ENCODE assay signal across 8 cellular contexts in the genomic region with DNA sequence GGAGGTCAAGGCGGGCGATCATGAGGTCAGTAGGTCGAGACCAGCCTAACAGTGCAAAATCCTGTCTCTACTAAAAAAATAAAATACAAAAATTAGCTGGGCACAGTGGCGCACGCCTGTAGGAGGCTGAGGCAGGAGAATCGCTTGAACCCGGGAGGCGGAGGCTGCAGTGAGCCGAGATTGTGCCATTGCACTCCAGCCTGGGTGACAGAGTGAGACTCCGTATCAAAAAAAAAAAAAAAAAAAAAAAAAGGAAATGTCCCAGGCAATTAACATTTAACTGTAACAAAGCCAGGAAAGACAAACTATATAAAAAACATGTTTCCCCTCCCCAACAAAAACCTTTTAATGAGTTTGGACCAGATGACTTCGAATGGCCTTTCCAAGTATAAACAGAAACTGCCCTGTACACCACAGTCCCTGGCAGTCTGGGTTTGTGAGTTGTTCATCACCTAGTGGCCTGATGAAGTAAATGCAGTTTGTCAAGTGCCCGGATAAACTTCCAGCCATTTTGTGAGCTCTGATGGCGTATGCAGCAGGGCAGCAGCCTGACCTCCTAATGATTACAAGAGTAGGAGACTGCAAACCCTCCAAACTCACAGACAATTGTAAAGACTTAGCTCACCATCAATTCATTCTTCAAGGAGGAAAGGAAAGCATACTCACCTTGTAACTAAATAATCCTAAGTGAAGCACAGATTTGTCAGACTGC. TPM values are rescaled to one million over a fixed set of nuclear protein-coding genes. Genes with fewer than 3 reads are reported as not detected.
A peak's percentile ranks its signal among the peaks of the same experiment; 100 is the strongest.
DNase-seq lines count a peak whose midpoint lies in the region; ATAC-seq and FAIRE-seq lines count a peak whose summit lies in the region.

No MANE protein-coding gene starts in this region.

- H2BK12ac ChIP-seq in mesenchymal stem cell (ENCODE audit: low read length in 2 of 2): no peak overlapping the region

- CTCF ChIA-PET in activated CD4-positive, alpha-beta memory T cell treated with anti-CD3 and anti-CD28 coated beads for 36 hours (lab: Charles Lee): interaction anchor here (0.6 to 6.4 kb wide), 25 partner anchors 11 to 1010 kb away, joined by 3 to 119 read pairs (median 4); a partner anchor contains a TSS

- DNase-seq in COR-L47 (lab: John Stamatoyannopoulos, UW) (peak; percentile 71), HTR-8/SVneo (ENCODE audit: insufficient read length, low spot score) (peak; percentile 95), NCI-H82 (lab: John Stamatoyannopoulos, UW) (peak; percentile 89), mesenchymal stem cell (peak; percentile 93)
- peak; percentile 72 for DNase-seq in activated CD4-positive, alpha-beta memory T cell treated with anti-CD3 and anti-CD28 coated beads for 36 hours
- DNase-seq in stimulated activated naive CD8-positive, alpha-beta T cell treated with anti-CD3 and anti-CD28 coated beads, Interleukin-15, Interleukin-2, amounts not matched to agents 100 U/mL and 50 U/mL, for 24 hours: peak; percentile 51

- intact Hi-C loops in activated CD4-positive, alpha-beta memory T cell treated with anti-CD3 and anti-CD28 coated beads for 36 hours (cut with micrococcal nuclease): no loop called here

- H3K18ac ChIP-seq in mesenchymal stem cell (ENCODE audit: low read depth in 1 of 2, low read length in 2 of 2): peak overlapping the region in 1 of 2 experiments; percentile 21

- H3K4me1 Mint-ChIP-seq in activated CD4-positive, alpha-beta memory T cell treated with anti-CD3 and anti-CD28 coated beads for 36 hours (ENCODE audit: low read depth): peaks cover 46% of the 10 kb centered on the region

- H2AK5ac ChIP-seq in mesenchymal stem cell (ENCODE audit: low read length, severe bottlenecking): no peak overlapping the region

- H3K27me3 ChIP-seq in endocrine pancreas (ENCODE audit: control insufficient read depth, insufficient read depth, low read length) (no peaks in the 10 kb centered on the region), mesenchymal stem cell (ENCODE audit: control insufficient read depth in 1 of 2, insufficient read depth in 1 of 2, low read length in 2 of 2) (no peaks in the 10 kb centered on the region)

- H3K14ac ChIP-seq in mesenchymal stem cell (ENCODE audit: low read length in 2 of 2): no peak overlapping the region

- peak overlapping the region; percentile 98 for H3K27ac Mint-ChIP-seq in activated CD4-positive, alpha-beta memory T cell treated with anti-CD3 and anti-CD28 coated beads for 36 hours

- peak overlapping the region; percentile 35 for H3K4me3 Mint-ChIP-seq in activated CD4-positive, alpha-beta memory T cell treated with anti-CD3 and anti-CD28 coated beads for 36 hours

- H2BK5ac ChIP-seq in mesenchymal stem cell (ENCODE audit: low read depth, low read length, poor library complexity, severe bottlenecking): no peak overlapping the region

- peak; percentile 54 for FAIRE-seq in HTR-8/SVneo (lab: Jason Lieb, UNC)

- no peak overlapping the region for H3K4me2 ChIP-seq in mesenchymal stem cell (ENCODE audit: low read length, poor library complexity, severe bottlenecking)

- peak overlapping the region; percentile 49 for H4K8ac ChIP-seq in mesenchymal stem cell (ENCODE audit: low read length)

- H3K4ac ChIP-seq in mesenchymal stem cell (ENCODE audit: low read depth in 1 of 2, low read length in 2 of 2): no peak overlapping the region

- peak overlapping the region; percentile 56 for H3K27ac ChIP-seq in mesenchymal stem cell (ENCODE audit: low read length, poor library complexity, severe bottlenecking)

- H3K36me3 Mint-ChIP-seq in activated CD4-positive, alpha-beta memory T cell treated with anti-CD3 and anti-CD28 coated beads for 36 hours: peaks cover 27% of the 10 kb centered on the region

- peaks cover 19% of the 10 kb centered on the region for H3K79me1 ChIP-seq in mesenchymal stem cell (replicated peaks; ENCODE audit: low read length, poor library complexity, severe bottlenecking)

- H3K27me3 Mint-ChIP-seq in activated CD4-positive, alpha-beta memory T cell treated with anti-CD3 and anti-CD28 coated beads for 36 hours: no peaks in the 10 kb centered on the region

- peaks cover 14% of the 10 kb centered on the region for H3K4me1 ChIP-seq in endocrine pancreas (ENCODE audit: control insufficient read depth, insufficient read depth, low read length)
- peaks cover 6% of the 10 kb centered on the region for H3K4me1 ChIP-seq in mesenchymal stem cell (ENCODE audit: control insufficient read depth, insufficient read depth, low read depth, low read length)

- H4K91ac ChIP-seq in mesenchymal stem cell (ENCODE audit: low read length): no peak overlapping the region

- H3K9me3 ChIP-seq in endocrine pancreas (ENCODE audit: control insufficient read depth, low read length) (no peaks in the 10 kb centered on the region), mesenchymal stem cell (ENCODE audit: control insufficient read depth, low read length) (no peaks in the 10 kb centered on the region)

- no peak overlapping the region for H2BK15ac ChIP-seq in mesenchymal stem cell (ENCODE audit: low read depth, poor library complexity, severe bottlenecking)

- WGBS in mesenchymal stem cell: 73% methylated on average over 12 of the region's 13 CpGs

- H3K9me3 Mint-ChIP-seq in activated CD4-positive, alpha-beta memory T cell treated with anti-CD3 and anti-CD28 coated beads for 36 hours: no peaks in the 10 kb centered on the region

- POLR2A ChIA-PET in activated CD4-positive, alpha-beta memory T cell treated with anti-CD3 and anti-CD28 coated beads for 36 hours (lab: Charles Lee): interaction anchor here (0.7 to 4.3 kb wide), 10 partner anchors 10 to 223 kb away, joined by 3 to 42 read pairs (median 8); a partner anchor contains a TSS

- H2BK120ac ChIP-seq in mesenchymal stem cell (ENCODE audit: low read depth, low read length): no peak overlapping the region

- peak; percentile 30 for ATAC-seq in GM19468 (IDR thresholded peaks at IDR 0.05; ENCODE audit: extremely low read depth, unreplicated experiment)
- peak; percentile 65 for ATAC-seq in stimulated activated naive CD8-positive, alpha-beta T cell treated with anti-CD3 and anti-CD28 coated beads, Interleukin-15, Interleukin-2, amounts not matched to agents 100 U/mL and 50 U/mL, for 24 hours

- H3K4me3 ChIP-seq in endocrine pancreas (ENCODE audit: control insufficient read depth, insufficient read depth, low read length) (no peak overlapping the region), mesenchymal stem cell (ENCODE audit: insufficient read depth in 1 of 2, low read depth in 1 of 2, low read length in 2 of 2) (no peak overlapping the region)

- no peak overlapping the region for H3K23ac ChIP-seq in mesenchymal stem cell (ENCODE audit: low read length in 2 of 2)

- no peak overlapping the region for H2AFZ ChIP-seq in mesenchymal stem cell (ENCODE audit: low read depth, low read length)

- H3K36me3 ChIP-seq in endocrine pancreas (ENCODE audit: control insufficient read depth, insufficient read depth, low read length) (no peaks in the 10 kb centered on the region), mesenchymal stem cell (ENCODE audit: control insufficient read depth in 1 of 2, insufficient read depth in 2 of 2, low read depth in 1 of 2, low read length in 2 of 2) (peaks cover 24 to 45% of the 10 kb centered on the region in 2 experiments)

- peak overlapping the region; percentile 41 for H3K9ac ChIP-seq in endocrine pancreas (ENCODE audit: control insufficient read depth, insufficient read depth, low read length)
- peak overlapping the region; percentile 72 for H3K9ac ChIP-seq in mesenchymal stem cell (ENCODE audit: low read length)

RNA-seq across cellular contexts. Expression of a gene that starts 16.6 kb away (rescaled TPM):
- 100 to 1,000 TPM; 444 to 449 TPM for total RNA-seq in activated CD4-positive, alpha-beta memory T cell treated with anti-CD3 and anti-CD28 coated beads for 36 hours
- polyA plus RNA-seq in mesenchymal stem cell (2013, experiment 1 of 2): 232 TPM
- polyA plus RNA-seq in mesenchymal stem cell (2013, experiment 2 of 2): 289 TPM
